ENCODE assay signal across 21 cellular contexts in genomic region chr17:31112001-31112661, GRCh38. TPM values are rescaled to one million over a fixed set of nuclear protein-coding genes. Genes with fewer than 3 reads are reported as not detected.
A peak's percentile ranks its signal among the peaks of the same experiment; 100 is the strongest.
DNase-seq lines count a peak whose midpoint lies in the region; ATAC-seq and TF ChIP-seq lines count a peak whose summit lies in the region.
"Had no signal": no experiment of that assay in that cellular context is flagged by ENCODE, and none has a peak within 500 bp of the region (broad histone marks: within the 10 kb centered on the region; RNA-seq: fewer than 3 reads in every experiment).

No MANE protein-coding gene starts in this region.

- H3K9me2 ChIP-seq in OCI-LY7 (ENCODE audit: insufficient read depth, low read length), result no peaks in the 10 kb centered on the region

- no peak for TF ChIP-seq POLR2A in GM18505 (IDR thresholded peaks at IDR 0.05; ENCODE audit: borderline replicate concordance, extremely low read depth, insufficient read depth, insufficient read length)

- no peak overlapping the region for H2AFZ ChIP-seq in OCI-LY7 (ENCODE audit: low read length)
- H2AFZ ChIP-seq: hepatocyte had no signal

- H3K79me2 ChIP-seq in OCI-LY7 (ENCODE audit: insufficient read depth, low read depth, low read length), result no peaks in the 10 kb centered on the region

- H4K20me1 ChIP-seq in OCI-LY7 (ENCODE audit: insufficient read depth, low read length), result no peaks in the 10 kb centered on the region

- no peaks in the 10 kb centered on the region for H3K9me3 ChIP-seq in OCI-LY7 (ENCODE audit: low read length)
- no peaks in the 10 kb centered on the region for H3K9me3 ChIP-seq in psoas muscle
- H3K9me3 ChIP-seq: BE2C, Caco-2, testis had no signal

- no peaks in the 10 kb centered on the region for H3K27me3 ChIP-seq in psoas muscle (ENCODE audit: insufficient read depth in 3 of 3, low read length in 2 of 3)
- H3K27me3 ChIP-seq: BE2C, hepatocyte, testis had no signal

- POLR2A ChIA-PET in OCI-LY7 (lab: Charles Lee), result no interaction called here

- no peak overlapping the region for H3K4me2 ChIP-seq in OCI-LY7 (ENCODE audit: low read length)
- H3K4me2 ChIP-seq: hepatocyte had no signal

- no peaks in the 10 kb centered on the region for H3K4me1 ChIP-seq in OCI-LY7 (ENCODE audit: insufficient read depth, low read length, poor library complexity, severe bottlenecking)
- H3K4me1 ChIP-seq in psoas muscle, result no peaks in the 10 kb centered on the region
- H3K4me1 ChIP-seq: BE2C, Caco-2, testis had no signal

- DNase-seq in EH (ENCODE audit: low read depth) (peak; percentile 40), HCEC 1CT (peak; percentile 72), RKO (ENCODE audit: low spot score) (peak; percentile 42), iris pigment epithelial cell (ENCODE audit: low read depth) (peak; percentile 48), OCI-LY7 (ENCODE audit: low spot score) (no peak), psoas muscle (no peak), HK-2 (ENCODE audit: unreplicated experiment) (no peak)
- DNase-seq: amniotic stem cell; BE2C; Caco-2; caudate nucleus; effector CD4-positive, alpha-beta T cell; GDM1; NCI-H2029 treated with DMSO at 0.1 percent for 48 hours; NCI-H510A treated with DMSO at 0.1 percent for 48 hours; PC-3; stimulated activated CD4-positive, alpha-beta T cell treated with anti-CD3 and anti-CD28 coated beads, Interleukin-4, amount 100 ng/mL, for 24 hours; testis had no signal

- H3K4me3 ChIP-seq in OCI-LY7 (ENCODE audit: low read depth, low read length, poor library complexity, severe bottlenecking), result no peak overlapping the region
- H3K4me3 ChIP-seq in psoas muscle, result no peak overlapping the region
- H3K4me3 ChIP-seq: hepatocyte, skin epidermis, testis had no signal

- H3K27ac ChIP-seq in OCI-LY7 (ENCODE audit: low read depth, low read length, poor library complexity, severe bottlenecking), result no peak overlapping the region
- no peak overlapping the region for H3K27ac ChIP-seq in psoas muscle
- H3K27ac ChIP-seq: hepatocyte, skin epidermis, testis had no signal

- intact Hi-C loops in OCI-LY7 (cut with micrococcal nuclease; ENCODE audit: unreplicated experiment), result no loop called here
- intact Hi-C loops in psoas muscle (cut with DNase I), result no loop called here

- H3K36me3 ChIP-seq in OCI-LY7 (ENCODE audit: insufficient read depth, low read length) (no peaks in the 10 kb centered on the region), psoas muscle (ENCODE audit: insufficient read depth in 1 of 2, low read depth in 1 of 2) (no peaks in the 10 kb centered on the region)
- H3K36me3 ChIP-seq: BE2C had no signal

- TF ChIP-seq CTCF in OCI-LY7 (conservative IDR thresholded peaks at IDR 0.05; ENCODE audit: low read length) (no peak), psoas muscle (IDR thresholded peaks at IDR 0.05) (no peak)

- 97 to 100% (median 97%) methylated on average over 1 of the region's 1 CpG for WGBS in psoas muscle, 3 donors

- CTCF ChIA-PET in OCI-LY7 (lab: Charles Lee; ENCODE audit: unreplicated experiment), result no interaction called here

- ATAC-seq in psoas muscle, result no peak
- ATAC-seq in GM18505 (IDR thresholded peaks at IDR 0.05; ENCODE audit: unreplicated experiment), result no peak
- ATAC-seq: PC-3 had no signal

- BruUV-seq in OCI-LY7 (replicated peaks; lab: Mats Ljungman, UMichigan), result no TSS peak

RNA-seq across cellular contexts. Expression of gene NF1, which starts 17.4 kb away (rescaled TPM):
- total RNA-seq in OCI-LY7 (2014; rRNA removed; shearing (Covaris generic)), result 24.0 and 38.7 TPM in 2 replicates
- total RNA-seq in OCI-LY7 (2022) (64.8 and 72.0 TPM in 2 replicates), psoas muscle (10 to 100 TPM; 27.4 to 35.5 (median 27.9) TPM)
- polyA plus RNA-seq in psoas muscle, result 1 to 10 TPM; 3.5 to 8.1 (median 3.6) TPM

Comparison
In these comparisons a context has a peak if more than half of its experiments do, and no peak if none do; other contexts are left out.
1. DNase-seq: peak in EH (single experiment), HCEC 1CT (single experiment), RKO (single experiment) and iris pigment epithelial cell (single experiment); none in OCI-LY7 (single experiment), psoas muscle (0 of 2) and HK-2 (single experiment).